Comparison of ENCODE assay signal across 8 cellular contexts in genomic region chr16:2867987-2868789, GRCh38. TPM values are rescaled to one million over a fixed set of nuclear protein-coding genes. Genes with fewer than 3 reads are reported as not detected.
DNase-seq lines count a peak whose midpoint lies in the region; ATAC-seq and TF ChIP-seq lines count a peak whose summit lies in the region.

No MANE protein-coding gene starts in this region.

- peak overlapping the region; percentile 94 for H3K4me3 ChIP-seq in coronary artery

- ATAC-seq in GM19043 (IDR thresholded peaks at IDR 0.05; ENCODE audit: low read depth, unreplicated experiment) (peak; percentile 71), HG03439 (IDR thresholded peaks at IDR 0.05; ENCODE audit: unreplicated experiment) (peak; percentile 87), left colon (peak; percentile 96)

- peak; percentile 95 for TF ChIP-seq CTCF in coronary artery (IDR thresholded peaks at IDR 0.05)

- intact Hi-C loops in left colon (cut with DNase I, micrococcal nuclease): no loop called here

- H3K27ac ChIP-seq in coronary artery: peak overlapping the region; percentile 74 to 98

- DNase-seq in Ammon's horn (ENCODE audit: low spot score): peak; percentile 92
- DNase-seq in NCI-H524 (lab: John Stamatoyannopoulos, UW): peak; percentile 77 to 89
- peak; percentile 98 for DNase-seq in activated CD4-positive, alpha-beta T cell treated with anti-CD3 and anti-CD28 coated beads for 48 hours
- DNase-seq in coronary artery (ENCODE audit: low spot score): peak; percentile 95
- peak; percentile 92 to 97 for DNase-seq in left colon
- DNase-seq in stimulated activated CD4-positive, alpha-beta T cell treated with anti-CD3 and anti-CD28 coated beads, Interleukin-1b, Interleukin-23, amount 100 ng/mL, for 4 hours (ENCODE audit: low read depth in 2 of 2): peak; percentile 86 to 96

RNA-seq across cellular contexts. Expression of gene PRSS22, which starts 10.2 kb away (rescaled TPM):
- 10 to 100 TPM in 1 of 2 donors, under 1 TPM in 1; 0.78 to 12.9 TPM for total RNA-seq in left colon

RNA-seq across cellular contexts. Expression of gene FLYWCH2, which starts 14.8 kb away (rescaled TPM):
- total RNA-seq in left colon: 10 to 100 TPM; 20.7 to 30.8 TPM

RNA-seq across cellular contexts. Expression of gene ZG16B, which starts 38.1 kb away (rescaled TPM):
- 10 to 100 TPM; 40.9 to 50.0 TPM for total RNA-seq in left colon

RNA-seq across cellular contexts. Expression of gene FLYWCH1, which starts 43.5 kb away (rescaled TPM):
- 10 to 100 TPM; 23.0 to 27.3 TPM for total RNA-seq in left colon

RNA-seq across cellular contexts. Expression of gene PRSS21, which starts 51.2 kb away (rescaled TPM):
- total RNA-seq in left colon: 1 to 10 TPM; 1.7 to 6.4 TPM

Comparison
In these comparisons a context has a peak if more than half of its experiments do, and no peak if none do; other contexts are left out.
1. Peak in every context shown above with its lines: DNase-seq, ATAC-seq, H3K4me3 ChIP-seq and H3K27ac ChIP-seq.